ENCODE assay signal across 1 cellular context in genomic region chr11:46242961-46243795, GRCh38.
TF ChIP-seq lines count a peak whose summit lies in the region.

No MANE protein-coding gene starts in this region.

TF ChIP-seq in K562, 482 proteins besides CTCF, POLR2A, EP300 and RAD21 (continued from another document and continues in another):
- TF ChIP-seq, protein P1, sequence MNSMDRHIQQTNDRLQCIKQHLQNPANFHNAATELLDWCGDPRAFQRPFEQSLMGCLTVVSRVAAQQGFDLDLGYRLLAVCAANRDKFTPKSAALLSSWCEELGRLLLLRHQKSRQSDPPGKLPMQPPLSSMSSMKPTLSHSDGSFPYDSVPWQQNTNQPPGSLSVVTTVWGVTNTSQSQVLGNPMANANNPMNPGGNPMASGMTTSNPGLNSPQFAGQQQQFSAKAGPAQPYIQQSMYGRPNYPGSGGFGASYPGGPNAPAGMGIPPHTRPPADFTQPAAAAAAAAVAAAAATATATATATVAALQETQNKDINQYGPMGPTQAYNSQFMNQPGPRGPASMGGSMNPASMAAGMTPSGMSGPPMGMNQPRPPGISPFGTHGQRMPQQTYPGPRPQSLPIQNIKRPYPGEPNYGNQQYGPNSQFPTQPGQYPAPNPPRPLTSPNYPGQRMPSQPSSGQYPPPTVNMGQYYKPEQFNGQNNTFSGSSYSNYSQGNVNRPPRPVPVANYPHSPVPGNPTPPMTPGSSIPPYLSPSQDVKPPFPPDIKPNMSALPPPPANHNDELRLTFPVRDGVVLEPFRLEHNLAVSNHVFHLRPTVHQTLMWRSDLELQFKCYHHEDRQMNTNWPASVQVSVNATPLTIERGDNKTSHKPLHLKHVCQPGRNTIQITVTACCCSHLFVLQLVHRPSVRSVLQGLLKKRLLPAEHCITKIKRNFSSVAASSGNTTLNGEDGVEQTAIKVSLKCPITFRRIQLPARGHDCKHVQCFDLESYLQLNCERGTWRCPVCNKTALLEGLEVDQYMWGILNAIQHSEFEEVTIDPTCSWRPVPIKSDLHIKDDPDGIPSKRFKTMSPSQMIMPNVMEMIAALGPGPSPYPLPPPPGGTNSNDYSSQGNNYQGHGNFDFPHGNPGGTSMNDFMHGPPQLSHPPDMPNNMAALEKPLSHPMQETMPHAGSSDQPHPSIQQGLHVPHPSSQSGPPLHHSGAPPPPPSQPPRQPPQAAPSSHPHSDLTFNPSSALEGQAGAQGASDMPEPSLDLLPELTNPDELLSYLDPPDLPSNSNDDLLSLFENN (IDR thresholded peaks at IDR 0.05; ENCODE audit: low read depth in 2 of 2, low read length in 2 of 2): peak in 1 of 2 experiments; percentile 37; a peak in 2 of 4 replicates
- no peak for TF ChIP-seq CBX5 (IDR thresholded peaks at IDR 0.05; ENCODE audit: borderline replicate concordance, low read depth)
- TF ChIP-seq RBM14 (IDR thresholded peaks at IDR 0.05; ENCODE audit: borderline replicate concordance, insufficient read depth, low read depth, low read length): no peak
- peak; percentile 97 for TF ChIP-seq ATF7 (IDR thresholded peaks at IDR 0.05)
- TF ChIP-seq ZKSCAN1 (IDR thresholded peaks at IDR 0.05; ENCODE audit: low read depth, low read length): no peak; the same call in 1 of the 2 replicates
- no peak for TF ChIP-seq NCOA2 (IDR thresholded peaks at IDR 0.05; ENCODE audit: partially characterized antibody in 2 of 2)
- TF ChIP-seq, protein P2, sequence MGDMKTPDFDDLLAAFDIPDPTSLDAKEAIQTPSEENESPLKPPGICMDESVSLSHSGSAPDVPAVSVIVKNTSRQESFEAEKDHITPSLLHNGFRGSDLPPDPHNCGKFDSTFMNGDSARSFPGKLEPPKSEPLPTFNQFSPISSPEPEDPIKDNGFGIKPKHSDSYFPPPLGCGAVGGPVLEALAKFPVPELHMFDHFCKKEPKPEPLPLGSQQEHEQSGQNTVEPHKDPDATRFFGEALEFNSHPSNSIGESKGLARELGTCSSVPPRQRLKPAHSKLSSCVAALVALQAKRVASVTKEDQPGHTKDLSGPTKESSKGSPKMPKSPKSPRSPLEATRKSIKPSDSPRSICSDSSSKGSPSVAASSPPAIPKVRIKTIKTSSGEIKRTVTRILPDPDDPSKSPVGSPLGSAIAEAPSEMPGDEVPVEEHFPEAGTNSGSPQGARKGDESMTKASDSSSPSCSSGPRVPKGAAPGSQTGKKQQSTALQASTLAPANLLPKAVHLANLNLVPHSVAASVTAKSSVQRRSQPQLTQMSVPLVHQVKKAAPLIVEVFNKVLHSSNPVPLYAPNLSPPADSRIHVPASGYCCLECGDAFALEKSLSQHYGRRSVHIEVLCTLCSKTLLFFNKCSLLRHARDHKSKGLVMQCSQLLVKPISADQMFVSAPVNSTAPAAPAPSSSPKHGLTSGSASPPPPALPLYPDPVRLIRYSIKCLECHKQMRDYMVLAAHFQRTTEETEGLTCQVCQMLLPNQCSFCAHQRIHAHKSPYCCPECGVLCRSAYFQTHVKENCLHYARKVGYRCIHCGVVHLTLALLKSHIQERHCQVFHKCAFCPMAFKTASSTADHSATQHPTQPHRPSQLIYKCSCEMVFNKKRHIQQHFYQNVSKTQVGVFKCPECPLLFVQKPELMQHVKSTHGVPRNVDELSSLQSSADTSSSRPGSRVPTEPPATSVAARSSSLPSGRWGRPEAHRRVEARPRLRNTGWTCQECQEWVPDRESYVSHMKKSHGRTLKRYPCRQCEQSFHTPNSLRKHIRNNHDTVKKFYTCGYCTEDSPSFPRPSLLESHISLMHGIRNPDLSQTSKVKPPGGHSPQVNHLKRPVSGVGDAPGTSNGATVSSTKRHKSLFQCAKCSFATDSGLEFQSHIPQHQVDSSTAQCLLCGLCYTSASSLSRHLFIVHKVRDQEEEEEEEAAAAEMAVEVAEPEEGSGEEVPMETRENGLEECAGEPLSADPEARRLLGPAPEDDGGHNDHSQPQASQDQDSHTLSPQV (IDR thresholded peaks at IDR 0.05): peak; percentile 91; the same call in 1 of the 2 replicates
- TF ChIP-seq, protein P3, sequence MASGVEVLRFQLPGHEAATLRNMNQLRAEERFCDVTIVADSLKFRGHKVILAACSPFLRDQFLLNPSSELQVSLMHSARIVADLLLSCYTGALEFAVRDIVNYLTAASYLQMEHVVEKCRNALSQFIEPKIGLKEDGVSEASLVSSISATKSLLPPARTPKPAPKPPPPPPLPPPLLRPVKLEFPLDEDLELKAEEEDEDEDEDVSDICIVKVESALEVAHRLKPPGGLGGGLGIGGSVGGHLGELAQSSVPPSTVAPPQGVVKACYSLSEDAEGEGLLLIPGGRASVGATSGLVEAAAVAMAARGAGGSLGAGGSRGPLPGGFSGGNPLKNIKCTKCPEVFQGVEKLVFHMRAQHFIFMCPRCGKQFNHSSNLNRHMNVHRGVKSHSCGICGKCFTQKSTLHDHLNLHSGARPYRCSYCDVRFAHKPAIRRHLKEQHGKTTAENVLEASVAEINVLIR (CRISPR knock-in tag; IDR thresholded peaks at IDR 0.05): no peak
- no peak for TF ChIP-seq BDP1 (IDR thresholded peaks at IDR 0.05; ENCODE audit: insufficient read depth, insufficient read length)
- TF ChIP-seq COPS2 (conservative IDR thresholded peaks at IDR 0.05): no peak
- TF ChIP-seq RAD51 (IDR thresholded peaks at IDR 0.05; ENCODE audit: borderline replicate concordance, low read depth): no peak
- TF ChIP-seq, protein P4, sequence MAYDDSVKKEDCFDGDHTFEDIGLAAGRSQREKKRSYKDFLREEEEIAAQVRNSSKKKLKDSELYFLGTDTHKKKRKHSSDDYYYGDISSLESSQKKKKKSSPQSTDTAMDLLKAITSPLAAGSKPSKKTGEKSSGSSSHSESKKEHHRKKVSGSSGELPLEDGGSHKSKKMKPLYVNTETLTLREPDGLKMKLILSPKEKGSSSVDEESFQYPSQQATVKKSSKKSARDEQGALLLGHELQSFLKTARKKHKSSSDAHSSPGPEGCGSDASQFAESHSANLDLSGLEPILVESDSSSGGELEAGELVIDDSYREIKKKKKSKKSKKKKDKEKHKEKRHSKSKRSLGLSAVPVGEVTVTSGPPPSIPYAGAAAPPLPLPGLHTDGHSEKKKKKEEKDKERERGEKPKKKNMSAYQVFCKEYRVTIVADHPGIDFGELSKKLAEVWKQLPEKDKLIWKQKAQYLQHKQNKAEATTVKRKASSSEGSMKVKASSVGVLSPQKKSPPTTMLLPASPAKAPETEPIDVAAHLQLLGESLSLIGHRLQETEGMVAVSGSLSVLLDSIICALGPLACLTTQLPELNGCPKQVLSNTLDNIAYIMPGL (CRISPR knock-in tag; IDR thresholded peaks at IDR 0.05): no peak
- TF ChIP-seq ZNF280A (IDR thresholded peaks at IDR 0.05; ENCODE audit: low read depth, partially characterized antibody): no peak
- 0 out of 2 replicates have a peak, but pooled peaks have one; percentile 7 for TF ChIP-seq ZNF24 (IDR thresholded peaks at IDR 0.05)
- no peak for TF ChIP-seq KLF1 (tag; IDR thresholded peaks at IDR 0.05)
- TF ChIP-seq ZBTB1 (CRISPR knock-in tag; IDR thresholded peaks at IDR 0.05; ENCODE audit: borderline replicate concordance, low read depth): no peak
- peak; percentile 76 for TF ChIP-seq PHF8 (IDR thresholded peaks at IDR 0.05; ENCODE audit: borderline replicate concordance, low read length)
- TF ChIP-seq SMAD3 (CRISPR knock-in tag; conservative IDR thresholded peaks at IDR 0.05): peak; percentile 56; the same call in 1 of the 2 replicates
- no peak for TF ChIP-seq SAFB2 (IDR thresholded peaks at IDR 0.05; ENCODE audit: borderline replicate concordance, low read depth, low read length, severe bottlenecking)
- TF ChIP-seq KLF13 (tag; IDR thresholded peaks at IDR 0.05; ENCODE audit: borderline replicate concordance, low read depth): peak; percentile 82
- TF ChIP-seq, protein P5, sequence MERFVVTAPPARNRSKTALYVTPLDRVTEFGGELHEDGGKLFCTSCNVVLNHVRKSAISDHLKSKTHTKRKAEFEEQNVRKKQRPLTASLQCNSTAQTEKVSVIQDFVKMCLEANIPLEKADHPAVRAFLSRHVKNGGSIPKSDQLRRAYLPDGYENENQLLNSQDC (CRISPR knock-in tag; IDR thresholded peaks at IDR 0.05): no peak
- TF ChIP-seq ZNF644 (tag; IDR thresholded peaks at IDR 0.05; ENCODE audit: low read depth): peak; percentile 2; the same call in 1 of the 2 replicates
- no peak for TF ChIP-seq ZNF253 (CRISPR knock-in tag; conservative IDR thresholded peaks at IDR 0.05)
- no peak for TF ChIP-seq SRSF9 (IDR thresholded peaks at IDR 0.05; ENCODE audit: borderline replicate concordance, low read depth, low read length)
- no peak for TF ChIP-seq ARID3B (CRISPR knock-in tag; IDR thresholded peaks at IDR 0.05; ENCODE audit: borderline replicate concordance)
- peak; percentile 92 for TF ChIP-seq JUN (IDR thresholded peaks at IDR 0.05; ENCODE audit: borderline replicate concordance, low read depth, low read length)
- TF ChIP-seq JUN (CRISPR knock-in tag; IDR thresholded peaks at IDR 0.05; ENCODE audit: borderline replicate concordance): peak; percentile 86; the same call in 1 of the 2 replicates
